ENCODE assay signal across 8 cellular contexts in the genomic region with DNA sequence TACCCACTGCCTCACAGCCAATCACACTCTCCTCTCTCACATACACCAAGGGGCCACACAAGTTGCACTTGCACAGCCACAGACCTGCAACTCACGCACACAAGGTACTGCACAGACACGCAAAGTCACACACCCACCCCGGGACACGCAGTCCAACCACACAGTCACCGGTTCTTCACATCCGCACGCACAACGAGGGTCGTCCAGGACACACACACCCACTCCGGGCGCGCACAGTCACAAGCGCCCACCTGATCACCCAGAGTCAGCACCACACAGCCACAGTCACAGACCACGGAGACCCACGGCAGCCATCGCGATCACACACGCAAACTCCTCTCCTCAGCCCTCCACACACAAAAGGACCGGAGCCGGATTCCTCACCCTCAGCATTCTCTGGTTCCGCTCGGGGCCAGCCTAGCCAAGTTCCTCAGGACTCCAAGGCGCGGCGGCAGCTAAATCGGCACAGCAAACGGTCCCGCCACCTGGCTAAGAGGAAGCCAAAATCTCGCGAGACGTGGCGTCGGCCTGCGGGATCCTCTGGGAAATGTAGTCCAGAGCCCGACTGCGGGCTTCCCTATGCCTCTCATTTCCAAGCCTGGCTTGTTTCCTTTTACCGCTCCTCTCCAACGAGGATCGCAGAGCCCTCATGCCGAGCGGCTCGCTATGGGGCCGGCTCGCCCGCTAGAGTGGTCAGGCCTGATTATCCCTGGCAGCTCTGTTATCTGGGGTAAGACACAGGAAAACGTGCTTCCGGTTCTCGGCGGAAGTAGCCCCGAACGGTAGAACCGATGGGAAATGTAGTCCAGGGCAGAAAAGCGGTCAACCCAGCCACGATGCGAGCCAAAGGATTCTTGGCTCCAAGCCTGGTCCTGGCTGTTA. TPM values are rescaled to one million over a fixed set of nuclear protein-coding genes. Genes with fewer than 3 reads are reported as not detected.
DNase-seq lines count a peak whose midpoint lies in the region; ATAC-seq and TF ChIP-seq lines count a peak whose summit lies in the region.

Gene ZNF850 (minus strand): TSS at position 467 of the 882 bp plus-strand sequence. CDS start 10,201 bp downstream, outside the sequence.

- peak within 1 kb of the TSS; percentile 74 for H3K4me2 ChIP-seq in hepatocyte

- no peaks in the 10 kb centered on the region for H3K9me3 ChIP-seq in hepatocyte (ENCODE audit: low read depth)

- ATAC-seq in HG02852 (IDR thresholded peaks at IDR 0.05; ENCODE audit: unreplicated experiment): peak; percentile 89

- no peak for TF ChIP-seq CTCF in GM13976 (IDR thresholded peaks at IDR 0.05; ENCODE audit: borderline replicate concordance, control extremely low read depth, extremely low read depth, insufficient read depth, missing control alignments)
- no peak for TF ChIP-seq CTCF in astrocyte of the cerebellum (IDR thresholded peaks at IDR 0.05; ENCODE audit: low read depth, low read length, missing control alignments)
- no peak for TF ChIP-seq CTCF in hepatocyte (IDR thresholded peaks at IDR 0.05; ENCODE audit: poor library complexity)

- peak within 1 kb of the TSS; percentile 70 for H2AFZ ChIP-seq in hepatocyte

- H4K20me1 ChIP-seq in hepatocyte (ENCODE audit: insufficient read depth, poor library complexity, severe bottlenecking): no peaks in the 10 kb centered on the region

- WGBS in hepatocyte (ENCODE audit: low lambda C conversion rate, missing lambda C conversion rate): 2% methylated on average over 55 of the region's 55 CpGs

- no peaks in the 10 kb centered on the region for H3K9me2 ChIP-seq in hepatocyte (replicated peaks; ENCODE audit: insufficient read depth)

- H3K27ac ChIP-seq in hepatocyte: peak within 1 kb of the TSS; percentile 85

- DNase-seq in GM13976 (ENCODE audit: low spot score) (peak; percentile 89), NCI-H146 treated with DMSO at 0.1 percent for 48 hours (lab: John Stamatoyannopoulos, UW; ENCODE audit: unreplicated experiment) (peak; percentile 88), T-helper 2 cell (peak; percentile 85 to 96 (median 89)), astrocyte of the cerebellum (ENCODE audit: low read depth) (peak; percentile 89), hepatocyte (ENCODE audit: low spot score) (peak; percentile 96), renal cortical epithelial cell (ENCODE audit: low read depth) (peak; percentile 83), NK-92 (lab: John Stamatoyannopoulos, UW; ENCODE audit: unreplicated experiment) (no peak)

- H3K79me2 ChIP-seq in hepatocyte: peaks cover 33% of the 10 kb centered on the region

- no peaks in the 10 kb centered on the region for H3K36me3 ChIP-seq in hepatocyte (replicated peaks; ENCODE audit: insufficient read depth, low read depth)

- H3K4me3 ChIP-seq in astrocyte of the cerebellum (ENCODE audit: low read depth, low read length): peak within 1 kb of the TSS; percentile 70
- H3K4me3 ChIP-seq in hepatocyte: peak within 1 kb of the TSS; percentile 74

- H3K27me3 ChIP-seq in hepatocyte: no peaks in the 10 kb centered on the region

- in situ Hi-C loops in GM13976 (cut with MboI; ENCODE audit: low sequenced_read_pairs, unreplicated experiment): no loop called here
- in situ Hi-C loops in astrocyte of the cerebellum (cut with HindIII; ENCODE audit: low sequenced_read_pairs): no loop called here

- H3K4me1 ChIP-seq in hepatocyte (ENCODE audit: insufficient read depth): no peaks in the 10 kb centered on the region

RNA-seq across cellular contexts. Expression of gene ZNF850, which starts in this region (rescaled TPM):
- total RNA-seq in hepatocyte (3.3 and 7.6 TPM in 2 replicates), renal cortical epithelial cell (3.1 and 3.9 TPM in 2 replicates)
- polyA plus RNA-seq in hepatocyte: 0.64 and 1.1 TPM in 2 replicates
